Comparison of ENCODE assay signal across 17 cellular contexts in the genomic region with DNA sequence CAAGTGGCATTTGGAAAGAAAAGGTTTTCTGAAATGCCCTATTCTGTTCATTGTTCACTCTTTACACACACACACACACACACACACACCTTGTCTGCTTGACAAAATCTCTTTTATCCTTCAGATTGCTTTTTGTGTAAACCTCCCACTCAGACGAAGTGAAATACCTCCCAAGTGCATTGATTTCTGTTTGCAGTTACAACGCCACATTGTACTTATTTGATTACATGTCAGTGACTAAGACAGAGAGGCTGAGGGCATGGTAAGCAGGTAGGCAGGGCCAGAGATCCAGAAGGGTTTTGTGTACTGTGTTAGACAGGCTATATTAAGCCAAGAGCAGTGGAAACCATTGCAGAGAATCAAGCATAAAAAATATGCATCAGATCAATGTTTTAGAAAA.
A peak's percentile ranks its signal among the peaks of the same experiment; 100 is the strongest.
DNase-seq lines count a peak whose midpoint lies in the region; ATAC-seq and TF ChIP-seq lines count a peak whose summit lies in the region.
"Had no signal": no experiment of that assay in that cellular context is flagged by ENCODE, and none has a peak within 500 bp of the region (broad histone marks: within the 10 kb centered on the region; RNA-seq: fewer than 3 reads in every experiment).

No MANE protein-coding gene starts in this region.

- no peaks in the 10 kb centered on the region for H3K4me1 ChIP-seq in sigmoid colon

- H3K27ac ChIP-seq in sigmoid colon: no peak overlapping the region
- H3K27ac ChIP-seq: PC-9, SJSA1 had no signal

- H3K4me3 ChIP-seq in sigmoid colon: no peak overlapping the region
- H3K4me3 ChIP-seq: PC-9, SJSA1 had no signal

- intact Hi-C loops in sigmoid colon (cut with DNase I): no loop called here

- peak; percentile 25 for DNase-seq in NCI-H345 (lab: John Stamatoyannopoulos, UW)
- DNase-seq in NCI-H345 treated with DMSO at 0.1 percent for 48 hours (lab: John Stamatoyannopoulos, UW; ENCODE audit: unreplicated experiment): no peak
- DNase-seq in NCI-H69 (lab: John Stamatoyannopoulos, UW): peak; percentile 68
- no peak for DNase-seq in left lobe of liver (ENCODE audit: low spot score)
- no peak for DNase-seq in dedifferentiated amniotic fluid mesenchymal stem cell (ENCODE audit: extremely low spot score)
- no peak for DNase-seq in sigmoid colon
- no peak for DNase-seq in NCI-H2107 treated with DMSO at 0.1 percent for 48 hours (lab: John Stamatoyannopoulos, UW; ENCODE audit: unreplicated experiment)
- DNase-seq: C1 segment of cervical spinal cord, COR-L47, HCEC 1CT, Kasumi-1, NCI-H1105, NCI-H187, NCI-H226, NCI-H526 treated with DMSO at 0.1 percent for 48 hours, PC-9 had no signal

- TF ChIP-seq POLR2A in sigmoid colon (IDR thresholded peaks at IDR 0.05): no peak

- 60 to 83% methylated on average over 2 of the region's 2 CpGs for WGBS in sigmoid colon, 2 donors

- no peak for TF ChIP-seq EP300 in sigmoid colon (IDR thresholded peaks at IDR 0.05)

- H3K36me3 ChIP-seq in sigmoid colon: no peaks in the 10 kb centered on the region
- H3K36me3 ChIP-seq: SJSA1 had no signal

- H3K9me3 ChIP-seq in sigmoid colon: no peaks in the 10 kb centered on the region
- H3K9me3 ChIP-seq: SJSA1 had no signal

- H3K27me3 ChIP-seq in sigmoid colon: no peaks in the 10 kb centered on the region
- H3K27me3 ChIP-seq: SJSA1 had no signal

- ATAC-seq in left lobe of liver: peak; percentile 33

- no peak for TF ChIP-seq CTCF in sigmoid colon (IDR thresholded peaks at IDR 0.05)

Comparison
In these comparisons a context has a peak if more than half of its experiments do, and no peak if none do; other contexts are left out.
1. DNase-seq: peak in NCI-H345 (single experiment) and NCI-H69 (single experiment); none in NCI-H345 treated with DMSO at 0.1 percent for 48 hours (single experiment), left lobe of liver (single experiment), dedifferentiated amniotic fluid mesenchymal stem cell (single experiment), sigmoid colon (single experiment) and NCI-H2107 treated with DMSO at 0.1 percent for 48 hours (single experiment).